Comparison of ENCODE assay signal across 14 cellular contexts in the genomic region with DNA sequence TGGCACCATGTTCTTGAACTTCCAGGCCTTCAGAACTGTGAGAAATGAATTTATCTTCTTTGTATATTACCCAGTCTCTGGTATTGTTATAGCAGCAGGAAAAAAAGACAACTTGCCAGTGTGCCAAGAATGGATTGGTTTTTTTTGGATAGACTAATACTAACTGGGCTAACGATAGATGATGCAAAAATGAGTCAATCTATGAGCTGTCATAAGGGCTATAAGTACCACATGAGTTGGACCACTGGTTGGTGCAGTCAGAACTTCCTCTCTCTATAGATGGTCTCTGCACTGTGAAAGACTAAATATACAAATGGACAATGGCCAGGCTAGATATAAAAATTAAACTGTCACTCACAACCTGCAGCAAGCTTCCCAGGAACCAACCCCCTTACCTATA.
A peak's percentile ranks its signal among the peaks of the same experiment; 100 is the strongest.
DNase-seq lines count a peak whose midpoint lies in the region; ATAC-seq and TF ChIP-seq lines count a peak whose summit lies in the region.
"Had no signal": no experiment of that assay in that cellular context is flagged by ENCODE, and none has a peak within 500 bp of the region (broad histone marks: within the 10 kb centered on the region; RNA-seq: fewer than 3 reads in every experiment).

No MANE protein-coding gene starts in this region.

- intact Hi-C loops in OCI-LY7 (cut with micrococcal nuclease; ENCODE audit: unreplicated experiment) = loop anchor here (10.0 kb wide), 1 partner anchor 60 kb away; no protein-coding TSS in a partner anchor

- no peak overlapping the region for H3K4me3 ChIP-seq in OCI-LY7 (ENCODE audit: low read depth, low read length, poor library complexity, severe bottlenecking)
- H3K4me3 ChIP-seq: lung had no signal

- ATAC-seq in foreskin keratinocyte = peak; percentile 89
- ATAC-seq: natural killer cell had no signal

- DNase-seq in AG08395 (ENCODE audit: low spot score) = peak; percentile 24
- DNase-seq in LHCN-M2 (ENCODE audit: low read depth) = peak; percentile 81
- DNase-seq in brain pericyte (ENCODE audit: low read depth, low spot score) = peak; percentile 48
- peak; percentile 66 to 75 for DNase-seq in foreskin keratinocyte
- DNase-seq in NCI-H748 treated with DMSO at 0.1 percent for 48 hours (lab: John Stamatoyannopoulos, UW) = no peak
- no peak for DNase-seq in cortex of kidney (lab: John Stamatoyannopoulos, UW)
- no peak for DNase-seq in activated CD8-positive, alpha-beta memory T cell treated with anti-CD3 and anti-CD28 coated beads, Interleukin-2, amount 50 U/mL, for 4 hours
- DNase-seq in OCI-LY7 (ENCODE audit: low spot score) = no peak
- DNase-seq: ACHN; activated CD4-positive, alpha-beta T cell treated with anti-CD3 and anti-CD28 coated beads for 1 hour; natural killer cell; Right ventricle myocardium superior; stimulated activated CD4-positive, alpha-beta T cell treated with anti-CD3 and anti-CD28 coated beads, Interleukin-1b, Interleukin-23, amount 100 ng/mL, for 48 hours had no signal

- H3K9me3 ChIP-seq in OCI-LY7 (ENCODE audit: low read length) = no peaks in the 10 kb centered on the region

- H3K79me2 ChIP-seq in OCI-LY7 (ENCODE audit: insufficient read depth, low read depth, low read length) = no peaks in the 10 kb centered on the region

- CTCF ChIA-PET in OCI-LY7 (lab: Charles Lee; ENCODE audit: unreplicated experiment) = no interaction called here

- POLR2A ChIA-PET in OCI-LY7 (lab: Charles Lee) = no interaction called here

- no peak overlapping the region for H3K4me2 ChIP-seq in OCI-LY7 (ENCODE audit: low read length)

- BruUV-seq in OCI-LY7 (replicated peaks; lab: Mats Ljungman, UMichigan) = no TSS peak

- H3K4me1 ChIP-seq in foreskin keratinocyte = peaks cover 20% of the 10 kb centered on the region
- H3K4me1 ChIP-seq in OCI-LY7 (ENCODE audit: insufficient read depth, low read length, poor library complexity, severe bottlenecking) = no peaks in the 10 kb centered on the region

- H2AFZ ChIP-seq in OCI-LY7 (ENCODE audit: low read length) = no peak overlapping the region

- H3K27ac ChIP-seq in foreskin keratinocyte = peak overlapping the region; percentile 97
- no peak overlapping the region for H3K27ac ChIP-seq in OCI-LY7 (ENCODE audit: low read depth, low read length, poor library complexity, severe bottlenecking)

- no peaks in the 10 kb centered on the region for H3K27me3 ChIP-seq in foreskin keratinocyte

- TF ChIP-seq CTCF in foreskin keratinocyte (conservative IDR thresholded peaks at IDR 0.05) = no peak
- TF ChIP-seq CTCF in OCI-LY7 (conservative IDR thresholded peaks at IDR 0.05; ENCODE audit: low read length) = no peak

- no peaks in the 10 kb centered on the region for H3K36me3 ChIP-seq in OCI-LY7 (ENCODE audit: insufficient read depth, low read length)

- no peaks in the 10 kb centered on the region for H4K20me1 ChIP-seq in OCI-LY7 (ENCODE audit: insufficient read depth, low read length)

- no peaks in the 10 kb centered on the region for H3K9me2 ChIP-seq in OCI-LY7 (ENCODE audit: insufficient read depth, low read length)

Comparison
In these comparisons a context has a peak if more than half of its experiments do, and no peak if none do; other contexts are left out.
1. DNase-seq: peak in AG08395 (single experiment), LHCN-M2 (single experiment), brain pericyte (single experiment) and foreskin keratinocyte (2 of 2); none in NCI-H748 treated with DMSO at 0.1 percent for 48 hours (single experiment), cortex of kidney (single experiment), activated CD8-positive, alpha-beta memory T cell treated with anti-CD3 and anti-CD28 coated beads, Interleukin-2, amount 50 U/mL, for 4 hours (single experiment) and OCI-LY7 (single experiment).